In genomic region chr2:18129348-18129747, GRCh38 we compare ENCODE assay signal across 36 cellular contexts.
"Had no signal": no experiment of that assay in that cellular context is flagged by ENCODE, and none has a peak within 500 bp of the region (broad histone marks: within the 10 kb centered on the region; RNA-seq: fewer than 3 reads in every experiment).

No MANE protein-coding gene starts in this region.

- H3K4me3 ChIP-seq: MG63 had no signal

- DNase-seq: MG63, MM.1S, MV-4-11, NCI-H1048, NCI-H1092, NCI-H1092 treated with DMSO at 0.1 percent for 48 hours, NCI-H1105, NCI-H1105 treated with DMSO at 0.1 percent for 48 hours, NCI-H1417, NCI-H1417 treated with DMSO at 0.1 percent for 48 hours, NCI-H1436, NCI-H1436 treated with DMSO at 0.1 percent for 48 hours, NCI-H146, NCI-H1694, NCI-H1694 treated with DMSO at 0.1 percent for 48 hours, NCI-H187, NCI-H187 treated with DMSO at 0.1 percent for 48 hours, NCI-H1930, NCI-H2029, NCI-H2029 treated with DMSO at 0.1 percent for 48 hours, NCI-H2081, NCI-H2081 treated with DMSO at 0.1 percent for 48 hours, NCI-H2107, NCI-H2171, NCI-H2171 treated with DMSO at 0.1 percent for 48 hours, NCI-H2227 treated with DMSO at 0.1 percent for 48 hours, NCI-H226, NCI-H345, NCI-H446, NCI-H446 treated with DMSO at 0.1 percent for 48 hours, NCI-H510A, NCI-H510A treated with DMSO at 0.1 percent for 48 hours, NCI-H524, NCI-H524 treated with DMSO at 0.1 percent for 48 hours, NCI-H526, NCI-H526 treated with DMSO at 0.1 percent for 48 hours had no signal

- H3K27me3 ChIP-seq: MG63 had no signal

- H3K36me3 ChIP-seq: MG63 had no signal

- H3K9me3 ChIP-seq: MG63 had no signal
